Comparison of ENCODE assay signal across 15 cellular contexts in the genomic region with DNA sequence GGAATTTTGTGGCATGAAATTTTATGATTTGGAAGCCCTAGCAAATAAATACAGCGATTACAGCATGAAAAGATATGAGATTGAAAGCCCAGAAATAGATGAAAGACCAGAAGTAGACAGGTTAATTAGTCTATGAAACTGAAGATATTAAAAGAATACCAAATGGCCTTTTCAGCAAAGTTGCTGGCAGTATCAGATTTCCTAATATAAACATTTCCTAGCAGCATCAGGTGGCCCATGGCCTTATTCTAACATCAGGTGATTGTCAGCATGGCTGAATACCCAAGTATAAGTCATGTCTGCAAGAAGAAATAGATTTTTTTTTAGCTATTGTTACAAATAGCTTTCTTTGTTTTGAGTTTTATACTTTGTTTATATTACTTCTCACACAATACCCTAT.
"Had no signal": no experiment of that assay in that cellular context is flagged by ENCODE, and none has a peak within 500 bp of the region (broad histone marks: within the 10 kb centered on the region; RNA-seq: fewer than 3 reads in every experiment).

No MANE protein-coding gene starts in this region.

- ATAC-seq: activated CD4-positive, CD25-positive, alpha-beta regulatory T cell treated with anti-CD3 and anti-CD28 coated beads, Interleukin-2, amount 50 U/mL, for 24 hours; activated T-cell treated with anti-CD3 and anti-CD28 coated beads, Interleukin-2, amount 50 U/mL, for 72 hours; gastrocnemius medialis; heart right ventricle; left ventricle myocardium superior; stimulated activated naive B cell treated with anti-CD40 and anti-IgM and Interleukin-4, amounts not matched to agents 10 μg/mL and 1 μg/mL and 100 μg/mL, for 72 hours had no signal

- DNase-seq: activated CD4-positive, alpha-beta memory T cell treated with anti-CD3 and anti-CD28 coated beads for 36 hours; activated naive CD4-positive, alpha-beta T cell; activated T-cell treated with anti-CD3 and anti-CD28 coated beads, Interleukin-2, amount 50 U/mL, for 72 hours; gastrocnemius medialis; heart right ventricle; islet precursor cell; left ventricle myocardium superior; mesendoderm; occipital lobe; sigmoid colon; stimulated activated CD4-positive, alpha-beta T cell treated with anti-CD3 and anti-CD28 coated beads, Interleukin-2, amount 100 ng/mL, for 24 hours; stimulated activated naive B cell treated with anti-CD40 and anti-IgM and Interleukin-4, amounts not matched to agents 10 μg/mL and 1 μg/mL and 100 μg/mL, for 72 hours; substantia nigra; transverse colon had no signal
